8 cellular contexts compared by ENCODE assay signal in genomic region chr2:43293744-43294695, GRCh38.
DNase-seq lines count a peak whose midpoint lies in the region; ATAC-seq, FAIRE-seq and TF ChIP-seq lines count a peak whose summit lies in the region.

No MANE protein-coding gene starts in this region.

- H3K9me3 Mint-ChIP-seq in CD8-positive, alpha-beta memory T cell, result no peaks in the 10 kb centered on the region

- CTCF ChIA-PET in CD8-positive, alpha-beta memory T cell (lab: Charles Lee), result no interaction called here

- H3K27me3 Mint-ChIP-seq in CD8-positive, alpha-beta memory T cell, result no peaks in the 10 kb centered on the region

- 85 to 86% methylated on average over 2 to 3 of the region's 6 CpGs for WGBS in mesodermal cell (ENCODE audit: insufficient coverage in 2 of 2), 2 experiments
- WGBS in tibial nerve, 2 donors, result 56% methylated on average over 6 of the region's 6 CpGs

- no peak overlapping the region for H3K4me3 Mint-ChIP-seq in CD8-positive, alpha-beta memory T cell

- peak; percentile 93 to 96 for TF ChIP-seq EP300 in tibial nerve (IDR thresholded peaks at IDR 0.05)

- no peaks in the 10 kb centered on the region for H3K27me3 ChIP-seq in CD8-positive, alpha-beta memory T cell (ENCODE audit: insufficient read depth, low read length, poor library complexity, severe bottlenecking)
- no peaks in the 10 kb centered on the region for H3K27me3 ChIP-seq in SJSA1 (replicated peaks)
- no peaks in the 10 kb centered on the region for H3K27me3 ChIP-seq in bronchial epithelial cell (ENCODE audit: control insufficient read depth, insufficient read depth, low read length)
- H3K27me3 ChIP-seq in tibial nerve, result no peaks in the 10 kb centered on the region

- ATAC-seq in GM19324 (IDR thresholded peaks at IDR 0.05; ENCODE audit: low FRiP score, unreplicated experiment) (peak; percentile 93), HG03280 (IDR thresholded peaks at IDR 0.05; ENCODE audit: unreplicated experiment) (peak; percentile 99)

- H3K4me1 ChIP-seq in CD8-positive, alpha-beta memory T cell (ENCODE audit: insufficient read depth, low read length), result no peaks in the 10 kb centered on the region
- H3K4me1 ChIP-seq in SJSA1 (replicated peaks), result peaks cover 15% of the 10 kb centered on the region
- H3K4me1 ChIP-seq in mesodermal cell (ENCODE audit: control insufficient read depth, insufficient read depth, low read length, poor library complexity, severe bottlenecking), result peaks cover 18% of the 10 kb centered on the region
- H3K4me1 ChIP-seq in tibial nerve, result peaks cover 0 to 31% (median 4%) of the 10 kb centered on the region in 4 donors

- peaks cover 17% of the 10 kb centered on the region for H3K36me3 ChIP-seq in CD8-positive, alpha-beta memory T cell (ENCODE audit: insufficient read depth, low read length)
- H3K36me3 ChIP-seq in SJSA1 (no peaks in the 10 kb centered on the region), bronchial epithelial cell (ENCODE audit: control insufficient read depth, insufficient read depth, low read length) (peaks cover 1% of the 10 kb centered on the region), mesodermal cell (ENCODE audit: control insufficient read depth, insufficient read depth, low read length) (peaks cover 19% of the 10 kb centered on the region), tibial nerve (peaks cover 0 to 22% (median 0%) of the 10 kb centered on the region in 3 donors)

- POLR2A ChIA-PET in CD8-positive, alpha-beta memory T cell (lab: Charles Lee), result no interaction called here

- H3K27ac Mint-ChIP-seq in CD8-positive, alpha-beta memory T cell, result peak overlapping the region in 7 of 8 donors; percentile 1 to 77 (median 51)

- H3K27ac ChIP-seq in CD8-positive, alpha-beta memory T cell (ENCODE audit: low read depth, low read length), result peak overlapping the region; percentile 33
- H3K27ac ChIP-seq in SJSA1, result peak overlapping the region; percentile 60
- peak overlapping the region; percentile 86 for H3K27ac ChIP-seq in mesodermal cell (ENCODE audit: low read depth, low read length, severe bottlenecking)
- H3K27ac ChIP-seq in tibial nerve, result peak overlapping the region; percentile 64 to 93 (median 79)

- H3K4me1 Mint-ChIP-seq in CD8-positive, alpha-beta memory T cell, result peaks cover 16 to 20% (median 19%) of the 10 kb centered on the region in 3 donors

- no peak overlapping the region for H3K4me3 ChIP-seq in CD8-positive, alpha-beta memory T cell (ENCODE audit: low read length)
- H3K4me3 ChIP-seq in SJSA1, result no peak overlapping the region
- no peak overlapping the region for H3K4me3 ChIP-seq in bronchial epithelial cell (ENCODE audit: low read depth, low read length)
- no peak overlapping the region for H3K4me3 ChIP-seq in mesodermal cell (ENCODE audit: extremely low read depth, insufficient read depth, low read length, poor library complexity, severe bottlenecking)
- H3K4me3 ChIP-seq in tibial nerve, result no peak overlapping the region

- peaks cover 11 to 38% (median 19%) of the 10 kb centered on the region in 3 donors for H3K36me3 Mint-ChIP-seq in CD8-positive, alpha-beta memory T cell

- no peak for DNase-seq in CD8-positive, alpha-beta memory T cell
- DNase-seq in SJSA1 (ENCODE audit: low read depth in 1 of 2, low spot score in 2 of 2) (peak; percentile 75 to 87), bronchial epithelial cell (ENCODE audit: low read depth) (peak; percentile 99), tibial nerve (ENCODE audit: low spot score in 2 of 2) (peak in 1 of 2 donors; percentile 79), putamen (ENCODE audit: low spot score) (no peak)

- TF ChIP-seq POLR2A in tibial nerve (IDR thresholded peaks at IDR 0.05), result no peak

- FAIRE-seq in bronchial epithelial cell (lab: Jason Lieb, UNC), result peak; percentile 60

- H3K9me3 ChIP-seq in CD8-positive, alpha-beta memory T cell (ENCODE audit: low read length), result no peaks in the 10 kb centered on the region
- H3K9me3 ChIP-seq in SJSA1 (replicated peaks) (no peaks in the 10 kb centered on the region), mesodermal cell (ENCODE audit: control insufficient read depth, low read length) (peaks cover 7% of the 10 kb centered on the region), tibial nerve (no peaks in the 10 kb centered on the region)

- TF ChIP-seq CTCF in bronchial epithelial cell (IDR thresholded peaks at IDR 0.05; ENCODE audit: insufficient read depth, low read length, severe bottlenecking), result no peak
- no peak for TF ChIP-seq CTCF in tibial nerve (IDR thresholded peaks at IDR 0.05)

Comparison
In these comparisons a context has a peak if more than half of its experiments do, and no peak if none do; other contexts are left out.
1. DNase-seq: peak in SJSA1 (2 of 2) and bronchial epithelial cell (single experiment); none in CD8-positive, alpha-beta memory T cell (0 of 5) and putamen (single experiment).
2. H3K27ac ChIP-seq: peak in every context shown above with its lines; median percentile 86 in mesodermal cell; 79 in tibial nerve; 60 in SJSA1; 33 in CD8-positive, alpha-beta memory T cell.